In the genomic region with DNA sequence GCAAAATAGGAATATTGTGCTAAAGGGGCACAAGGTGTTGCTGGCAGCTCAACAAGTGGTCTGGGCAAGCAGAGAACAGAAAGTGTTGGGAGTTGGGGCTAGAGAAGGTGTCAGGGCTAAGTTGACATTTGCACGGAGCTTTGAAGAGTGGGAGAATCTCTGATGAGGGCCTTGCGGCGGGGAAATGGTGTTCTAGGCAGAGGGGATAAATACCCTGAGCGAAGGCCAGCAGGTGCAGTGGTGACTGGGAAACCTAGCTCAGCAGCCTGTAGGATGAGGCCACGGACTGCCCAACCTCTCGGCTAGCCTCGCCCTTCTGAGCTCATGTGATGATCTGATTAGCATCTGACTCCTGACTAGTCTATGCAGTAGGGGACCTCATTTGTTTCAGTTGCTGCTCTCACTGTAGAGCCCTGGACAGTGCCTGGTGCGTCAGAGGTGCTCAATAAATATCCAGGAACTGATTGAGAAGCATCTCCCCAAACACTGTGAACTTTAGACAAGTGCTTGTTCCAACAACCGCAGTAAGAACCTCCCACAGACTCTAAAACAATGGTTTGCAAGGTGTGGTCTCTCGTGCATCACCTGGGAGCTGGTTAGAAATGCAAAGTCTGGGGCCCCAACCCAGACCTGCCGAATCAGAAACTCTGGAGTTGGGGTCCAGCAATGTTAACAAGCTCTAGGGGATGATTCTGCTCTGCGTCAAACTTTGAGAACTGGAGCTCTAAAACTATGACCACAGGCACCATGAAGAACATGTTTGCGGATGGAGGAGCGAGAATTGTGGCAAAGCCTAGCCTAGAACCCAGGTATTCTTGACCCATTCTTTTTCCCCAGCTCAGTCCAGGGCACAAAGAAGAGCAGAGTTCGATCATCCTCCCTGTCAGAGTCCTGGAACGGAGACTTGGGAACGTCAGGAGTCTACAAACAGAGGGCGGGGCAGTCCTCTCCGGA, we compare ENCODE assay signal across 8 cellular contexts. TPM values are rescaled to one million over a fixed set of nuclear protein-coding genes. Genes with fewer than 3 reads are reported as not detected.
A peak's percentile ranks its signal among the peaks of the same experiment; 100 is the strongest.
DNase-seq lines count a peak whose midpoint lies in the region; ATAC-seq, FAIRE-seq and TF ChIP-seq lines count a peak whose summit lies in the region.

No MANE protein-coding gene starts in this region.

- TF ChIP-seq POLR2A in HepG2 (IDR thresholded peaks at IDR 0.05; ENCODE audit: insufficient read depth in 1 of 2, low read depth in 2 of 2, low read length in 2 of 2) (no peak), tibial nerve (IDR thresholded peaks at IDR 0.05) (no peak)

- in situ Hi-C loops in HepG2 (cut with HindIII; ENCODE audit: extremely low pct_ligation_motif_present, low pct_unique_long_range_greater_than_20kb), result no loop called here

- H3K36me3 ChIP-seq in right atrium auricular region (no peaks in the 10 kb centered on the region), HepG2 (replicated peaks in 1 of 2; ENCODE audit: control insufficient read depth in 1 of 2, insufficient read depth in 2 of 2, low read length in 2 of 2) (no peaks in the 10 kb centered on the region), tibial nerve (no peaks in the 10 kb centered on the region)

- DNase-seq in right atrium auricular region (ENCODE audit: low spot score), result no peak
- DNase-seq in Right ventricle myocardium inferior (ENCODE audit: missing footprints), result no peak
- no peak for DNase-seq in activated T-helper 1 cell treated with anti-CD3 and anti-CD28 coated beads, Interleukin-12 subunit alpha, Interleukin-12 subunit beta, Interleukin-2, Interleukin-4 antibody, amounts not matched to agents 30 ng/mL and 10 ng/mL and 1 ng/mL, durations not matched to agents 14 hours and 24 hours and 36 hours (ENCODE audit: low spot score)
- no peak for DNase-seq in HepG2 (ENCODE audit: low spot score)
- DNase-seq in tibial nerve (ENCODE audit: low spot score in 2 of 2), result no peak
- no peak for DNase-seq in COR-L47 (lab: John Stamatoyannopoulos, UW)
- no peak for DNase-seq in NCI-H1048 (lab: John Stamatoyannopoulos, UW)
- DNase-seq in NCI-H446 treated with DMSO at 0.1 percent for 48 hours (lab: John Stamatoyannopoulos, UW), result no peak

- CTCF ChIA-PET in HepG2 (lab: Yijun Ruan, JAX; ENCODE audit: low intra/inter-chr PET ratio, low total read pairs), result no interaction called here

- no peak overlapping the region for H2AFZ ChIP-seq in HepG2 (ENCODE audit: low read length)

- 35% methylated on average over 10 of the region's 19 CpGs for WGBS in HepG2 (ENCODE audit: low lambda C conversion rate)
- WGBS in tibial nerve, 2 donors, result 43 to 50% methylated on average over 16 to 19 of the region's 19 CpGs

- H3K27ac ChIP-seq in right atrium auricular region, result peak overlapping the region; percentile 64 to 71
- H3K27ac ChIP-seq in HepG2 (ENCODE audit: extremely low read length, insufficient read depth, low read length), result no peak overlapping the region
- H3K27ac ChIP-seq in tibial nerve, result peak overlapping the region in 2 of 4 donors; percentile 72 to 82

- H3K9ac ChIP-seq in HepG2 (ENCODE audit: insufficient read depth, low read depth, low read length), result no peak overlapping the region

- peak overlapping the region; percentile 76 for H3K4me2 ChIP-seq in HepG2 (ENCODE audit: low read depth, low read length)

- H3K9me3 ChIP-seq in right atrium auricular region (no peaks in the 10 kb centered on the region), HepG2 (ENCODE audit: low read length) (no peaks in the 10 kb centered on the region), tibial nerve (no peaks in the 10 kb centered on the region)

- POLR2A ChIA-PET in HepG2 (lab: Yijun Ruan, JAX), result interaction anchor here (1.1 kb wide), 1 partner anchor 10 kb away, joined by 3 read pairs; no protein-coding TSS in a partner anchor

- TF ChIP-seq CTCF in right atrium auricular region (IDR thresholded peaks at IDR 0.05) (no peak), HepG2 (CRISPR knock-in tag; IDR thresholded peaks at IDR 0.05) (no peak), tibial nerve (IDR thresholded peaks at IDR 0.05) (no peak)

- peaks cover 32% of the 10 kb centered on the region for H3K27me3 Mint-ChIP-seq in activated T-helper 1 cell treated with anti-CD3 and anti-CD28 coated beads, Interleukin-12 subunit alpha, Interleukin-12 subunit beta, Interleukin-2, Interleukin-4 antibody, amounts not matched to agents 30 ng/mL and 10 ng/mL and 1 ng/mL, durations not matched to agents 14 hours and 24 hours and 36 hours (ENCODE audit: insufficient read depth)

- no peak for FAIRE-seq in HepG2 (lab: Jason Lieb, UNC)

- no peaks in the 10 kb centered on the region for H3K4me1 Mint-ChIP-seq in activated T-helper 1 cell treated with anti-CD3 and anti-CD28 coated beads, Interleukin-12 subunit alpha, Interleukin-12 subunit beta, Interleukin-2, Interleukin-4 antibody, amounts not matched to agents 30 ng/mL and 10 ng/mL and 1 ng/mL, durations not matched to agents 14 hours and 24 hours and 36 hours (ENCODE audit: low read depth)

- BruUV-seq in HepG2 (replicated peaks; lab: Mats Ljungman, UMichigan), result no TSS peak

- no peaks in the 10 kb centered on the region for H3K27me3 ChIP-seq in right atrium auricular region
- peaks cover 10 to 34% of the 10 kb centered on the region in 2 experiments for H3K27me3 ChIP-seq in HepG2 (ENCODE audit: control insufficient read depth in 1 of 2, insufficient read depth in 2 of 2, low read length in 2 of 2)
- H3K27me3 ChIP-seq in tibial nerve, result peaks cover 0 to 21% of the 10 kb centered on the region in 2 donors

- H3K4me3 ChIP-seq in right atrium auricular region (peak overlapping the region; percentile 46 to 67), HepG2 (replicated peaks in 1 of 3; ENCODE audit: insufficient read depth in 1 of 3, low read depth in 2 of 3, low read length in 3 of 3) (peak overlapping the region in 2 of 3 experiments; percentile 8 to 68; a peak in 2 of 6 replicates), tibial nerve (peak overlapping the region in 3 of 4 donors; percentile 42 to 79 (median 68))

- intact Hi-C loops in Right ventricle myocardium inferior (cut with DNase I) (loop anchor here (2.0 to 5.0 kb wide), 2 partner anchors 34 to 57 kb away; no protein-coding TSS in a partner anchor), HepG2 (cut with micrococcal nuclease; ENCODE audit: unreplicated experiment) (loop anchor here (5.0 kb wide), 1 partner anchor 57 kb away; no protein-coding TSS in a partner anchor)
- intact Hi-C loops in activated T-helper 1 cell treated with anti-CD3 and anti-CD28 coated beads, Interleukin-12 subunit alpha, Interleukin-12 subunit beta, Interleukin-2, Interleukin-4 antibody, amounts not matched to agents 30 ng/mL and 10 ng/mL and 1 ng/mL, durations not matched to agents 14 hours and 24 hours and 36 hours (cut with micrococcal nuclease), result loop anchor here (1.0 kb wide), 1 partner anchor 22 kb away; no protein-coding TSS in a partner anchor

- H3K4me3 Mint-ChIP-seq in activated T-helper 1 cell treated with anti-CD3 and anti-CD28 coated beads, Interleukin-12 subunit alpha, Interleukin-12 subunit beta, Interleukin-2, Interleukin-4 antibody, amounts not matched to agents 30 ng/mL and 10 ng/mL and 1 ng/mL, durations not matched to agents 14 hours and 24 hours and 36 hours, result peak overlapping the region; percentile 72

- no peaks in the 10 kb centered on the region for H3K36me3 Mint-ChIP-seq in activated T-helper 1 cell treated with anti-CD3 and anti-CD28 coated beads, Interleukin-12 subunit alpha, Interleukin-12 subunit beta, Interleukin-2, Interleukin-4 antibody, amounts not matched to agents 30 ng/mL and 10 ng/mL and 1 ng/mL, durations not matched to agents 14 hours and 24 hours and 36 hours (ENCODE audit: low read depth)

- H3K4me1 ChIP-seq in right atrium auricular region (peaks cover 0 to 67% of the 10 kb centered on the region in 2 donors), HepG2 (ENCODE audit: insufficient read depth, low read length) (peaks cover 18% of the 10 kb centered on the region), tibial nerve (peaks cover 0 to 45% (median 12%) of the 10 kb centered on the region in 4 donors)

- TF ChIP-seq EP300 in HepG2 (IDR thresholded peaks at IDR 0.05; ENCODE audit: low read depth in 2 of 2, low read length in 2 of 2) (no peak), HepG2 (CRISPR knock-in tag; IDR thresholded peaks at IDR 0.05; ENCODE audit: borderline replicate concordance) (no peak), tibial nerve (IDR thresholded peaks at IDR 0.05) (no peak)

- ATAC-seq in Right ventricle myocardium inferior (no peak), HepG2 (peak; percentile 2; the same call in 2 of the 3 replicates)

- H4K20me1 ChIP-seq in HepG2 (ENCODE audit: insufficient read depth, low read length), result peaks cover 3% of the 10 kb centered on the region; the same call in 1 of the 2 replicates

- H3K79me2 ChIP-seq in HepG2 (ENCODE audit: insufficient read depth, low read length), result no peaks in the 10 kb centered on the region

- no peak for TF ChIP-seq RAD21 in HepG2 (CRISPR knock-in tag; IDR thresholded peaks at IDR 0.05)

- no peaks in the 10 kb centered on the region for H3K9me3 Mint-ChIP-seq in activated T-helper 1 cell treated with anti-CD3 and anti-CD28 coated beads, Interleukin-12 subunit alpha, Interleukin-12 subunit beta, Interleukin-2, Interleukin-4 antibody, amounts not matched to agents 30 ng/mL and 10 ng/mL and 1 ng/mL, durations not matched to agents 14 hours and 24 hours and 36 hours

- no peak overlapping the region for H3K27ac Mint-ChIP-seq in activated T-helper 1 cell treated with anti-CD3 and anti-CD28 coated beads, Interleukin-12 subunit alpha, Interleukin-12 subunit beta, Interleukin-2, Interleukin-4 antibody, amounts not matched to agents 30 ng/mL and 10 ng/mL and 1 ng/mL, durations not matched to agents 14 hours and 24 hours and 36 hours

RNA-seq across cellular contexts. Expression of a gene that starts 0.9 kb away (rescaled TPM):
- total RNA-seq in right atrium auricular region (1 to 10 TPM; 1.4 to 1.9 TPM), Right ventricle myocardium inferior (4.5 TPM), HepG2 (2016; rRNA removed; fragmentation: Illumina TruSeq; extraction: Trizol) (0.13 TPM in 1 of 2 replicates, not detected in the other), tibial nerve (1 to 10 TPM in 2 of 4 donors, under 1 TPM in 2; 0.44 to 4.4 (median 1.7) TPM)
- not detected in 2 replicates for total RNA-seq in activated T-helper 1 cell treated with anti-CD3 and anti-CD28 coated beads, Interleukin-12 subunit alpha, Interleukin-12 subunit beta, Interleukin-2, Interleukin-4 antibody, amounts not matched to agents 30 ng/mL and 10 ng/mL and 1 ng/mL, durations not matched to agents 14 hours and 24 hours and 36 hours
- not detected in 2 replicates for total RNA-seq in HepG2 (2016; cell fraction: cytosol; rRNA removed; fragmentation: Illumina TruSeq; extraction: Trizol; ENCODE audit: low read depth)
- 0.06 TPM in 1 of 2 replicates, not detected in the other for total RNA-seq in HepG2 (2016; cell fraction: insoluble cytoplasmic fraction; rRNA removed; fragmentation: Illumina TruSeq; extraction: Trizol)
- total RNA-seq in HepG2 (2016; cell fraction: membrane; rRNA removed; fragmentation: Illumina TruSeq; extraction: Trizol), result 0.07 TPM in 1 of 2 replicates, not detected in the other
- 0.25 TPM in 1 of 2 replicates, not detected in the other for total RNA-seq in HepG2 (2016; cell fraction: nucleus; rRNA removed; fragmentation: Illumina TruSeq; extraction: Trizol)
- polyA plus RNA-seq in HepG2 (2011; rRNA removed), result not detected in 2 replicates
- not detected in 2 replicates for polyA plus RNA-seq in HepG2 (2011; cell fraction: cytosol; rRNA removed)
- polyA plus RNA-seq in HepG2 (2011; cell fraction: nucleus; rRNA removed), result not detected in 2 replicates
- 0.07 TPM in 1 of 2 replicates, not detected in the other for polyA plus RNA-seq in HepG2 (2012)
- not detected in 2 replicates for polyA plus RNA-seq in HepG2 (2016; cell fraction: cytosol; fragmentation: Illumina TruSeq; extraction: Trizol; ENCODE audit: low read depth)
- 0.11 and 0.15 TPM in 2 replicates for polyA plus RNA-seq in HepG2 (2016; cell fraction: insoluble cytoplasmic fraction; fragmentation: Illumina TruSeq; extraction: Trizol; ENCODE audit: low read depth)
- 0.06 TPM in 1 of 2 replicates, not detected in the other for polyA plus RNA-seq in HepG2 (2016; cell fraction: membrane; fragmentation: Illumina TruSeq; extraction: Trizol; ENCODE audit: low read depth)
- not detected in 2 replicates for polyA plus RNA-seq in HepG2 (2016; cell fraction: nucleus; fragmentation: Illumina TruSeq; extraction: Trizol; ENCODE audit: insufficient read depth, low read depth)
- polyA minus RNA-seq in HepG2 (2011; rRNA and poly(A)+ RNA removed; ENCODE audit: low replicate concordance), result 0.54 TPM in 1 of 2 replicates, not detected in the other
- polyA minus RNA-seq in HepG2 (2011; cell fraction: cytosol; rRNA and poly(A)+ RNA removed), result not detected in 2 replicates
- polyA minus RNA-seq in HepG2 (2011; cell fraction: nucleus; rRNA and poly(A)+ RNA removed), result not detected in 2 replicates
